In genomic region chr9:132354645-132355355, GRCh38 we compare ENCODE assay signal across 8 cellular contexts. TPM values are rescaled to one million over a fixed set of nuclear protein-coding genes. Genes with fewer than 3 reads are reported as not detected.
DNase-seq lines count a peak whose midpoint lies in the region; ATAC-seq, FAIRE-seq and TF ChIP-seq lines count a peak whose summit lies in the region.

SETX (minus strand) TSS chr9:132354986; CDS start chr9:132349428, 5,558 bp downstream.

- peak within 1 kb of the TSS; percentile 94 for H2AK5ac ChIP-seq in IMR-90 (ENCODE audit: low read depth, low read length)

- no peak for TF ChIP-seq RAD21 in IMR-90 (IDR thresholded peaks at IDR 0.05; ENCODE audit: low read length)

- peak within 1 kb of the TSS; percentile 82 for H2BK120ac ChIP-seq in IMR-90 (ENCODE audit: low read depth, low read length)

- H3K27ac ChIP-seq in IMR-90 (ENCODE audit: insufficient read depth, low read length) = peak within 1 kb of the TSS; percentile 82
- peak within 1 kb of the TSS; percentile 77 for H3K27ac ChIP-seq in OCI-LY7 (ENCODE audit: low read depth, low read length, poor library complexity, severe bottlenecking)
- peak within 1 kb of the TSS; percentile 72 for H3K27ac ChIP-seq in endothelial cell of umbilical vein (ENCODE audit: insufficient read depth, low read depth, low read length)

- H4K5ac ChIP-seq in IMR-90 (ENCODE audit: low read depth, low read length) = peak within 1 kb of the TSS; percentile 96

- peak within 1 kb of the TSS; percentile 87 for H4K91ac ChIP-seq in IMR-90 (ENCODE audit: insufficient read depth, low read depth, low read length)

- peak within 1 kb of the TSS; percentile 98 to 100 for H4K8ac ChIP-seq in IMR-90 (ENCODE audit: low read depth in 2 of 2, low read length in 2 of 2)

- peak within 1 kb of the TSS; percentile 98 for H3K14ac ChIP-seq in IMR-90 (replicated peaks; ENCODE audit: low read depth, low read length)

- dilution Hi-C loops in IMR-90 (cut with HindIII; ENCODE audit: low sequenced_read_pairs, unreplicated experiment) = no loop called here
- dilution Hi-C loops in endothelial cell of umbilical vein (cut with MboI; ENCODE audit: extremely low pct_ligation_motif_present, low sequenced_read_pairs) = no loop called here

- H3K79me1 ChIP-seq in IMR-90 (ENCODE audit: low read depth in 1 of 2, low read length in 2 of 2) = peaks cover 27 to 46% of the 10 kb centered on the region in 2 experiments

- H3K56ac ChIP-seq in IMR-90 (ENCODE audit: extremely low read depth, insufficient read depth, low read length) = peak within 1 kb of the TSS; percentile 84

- no peaks in the 10 kb centered on the region for H3K27me3 ChIP-seq in IMR-90 (ENCODE audit: control insufficient read depth, insufficient read depth, low read length)
- H3K27me3 ChIP-seq in endothelial cell of umbilical vein (ENCODE audit: control insufficient read depth in 2 of 2, insufficient read depth in 2 of 2, low read length in 2 of 2) = no peaks in the 10 kb centered on the region

- H3K36me3 ChIP-seq in IMR-90 (ENCODE audit: control insufficient read depth, insufficient read depth, low read length) (peaks cover 22% of the 10 kb centered on the region), OCI-LY7 (ENCODE audit: insufficient read depth, low read length) (peaks cover 43% of the 10 kb centered on the region), endothelial cell of umbilical vein (ENCODE audit: control insufficient read depth in 2 of 2, extremely low read depth in 1 of 2, insufficient read depth in 2 of 2, low read length in 2 of 2) (peaks cover 2 to 4% of the 10 kb centered on the region in 2 experiments)

- H3K9ac ChIP-seq in IMR-90 (ENCODE audit: low read depth, low read length) = peak within 1 kb of the TSS; percentile 82
- peak within 1 kb of the TSS; percentile 91 for H3K9ac ChIP-seq in endothelial cell of umbilical vein (replicated peaks; ENCODE audit: extremely low read depth, insufficient read depth, low read length)

- no peak within 1 kb of the TSS for H2BK20ac ChIP-seq in IMR-90 (ENCODE audit: low read depth, low read length)

- peaks cover 9% of the 10 kb centered on the region; the same call in 1 of the 2 replicates for H3K9me1 ChIP-seq in IMR-90 (ENCODE audit: insufficient read depth, low read length)
- no peaks in the 10 kb centered on the region for H3K9me1 ChIP-seq in endothelial cell of umbilical vein (replicated peaks; ENCODE audit: control insufficient read depth, extremely low read depth, insufficient read depth, low read length)

- WGBS in IMR-90 (ENCODE audit: extremely low coverage in 2 of 2, insufficient read length in 1 of 2), 2 experiments = 1% methylated on average over 37 of the region's 82 CpGs; no CpG with 5 or more reads in 1 of the 2 experiments

- intact Hi-C loops in IMR-90 (cut with micrococcal nuclease) (no loop called here), OCI-LY7 (cut with micrococcal nuclease; ENCODE audit: unreplicated experiment) (loop anchor here (1.0 to 2.0 kb wide), 2 partner anchors 28 to 50 kb away; no protein-coding TSS in a partner anchor), endothelial cell of umbilical vein (cut with micrococcal nuclease) (loop anchor here (1.0 to 5.0 kb wide), 3 partner anchors 18 to 53 kb away; partner anchors contain the start of gene TTF1)

- H3K4me2 ChIP-seq in IMR-90 (ENCODE audit: low read depth, low read length) = peak within 1 kb of the TSS; percentile 98
- peak within 1 kb of the TSS; percentile 98 for H3K4me2 ChIP-seq in OCI-LY7 (ENCODE audit: low read length)
- peak within 1 kb of the TSS; percentile 88 for H3K4me2 ChIP-seq in endothelial cell of umbilical vein (ENCODE audit: insufficient read depth, low read length)

- peak; percentile 95 for TF ChIP-seq POLR2A in IMR-90 (IDR thresholded peaks at IDR 0.05; ENCODE audit: low read depth, low read length)
- peak; percentile 98 for TF ChIP-seq POLR2A in endothelial cell of umbilical vein (IDR thresholded peaks at IDR 0.05; ENCODE audit: low read depth, low read length)

- TF ChIP-seq CTCF in IMR-90 (conservative IDR thresholded peaks at IDR 0.05; ENCODE audit: low read depth, low read length) (no peak), OCI-LY7 (conservative IDR thresholded peaks at IDR 0.05; ENCODE audit: low read length) (no peak), endothelial cell of umbilical vein (IDR thresholded peaks at IDR 0.05; ENCODE audit: extremely low read depth in 1 of 2, insufficient read depth in 1 of 2, low read depth in 1 of 2, low read length in 2 of 2) (no peak)

- peak within 1 kb of the TSS; percentile 81; the same call in 1 of the 3 replicates for H2BK15ac ChIP-seq in IMR-90 (ENCODE audit: low read depth, low read length)

- H3K4ac ChIP-seq in IMR-90 (ENCODE audit: low read depth, low read length) = peak within 1 kb of the TSS; percentile 93

- H3K4me1 ChIP-seq in IMR-90 (ENCODE audit: control insufficient read depth, insufficient read depth, low read length) (peaks cover 7% of the 10 kb centered on the region), OCI-LY7 (ENCODE audit: insufficient read depth, low read length, poor library complexity, severe bottlenecking) (peaks cover 53% of the 10 kb centered on the region), endothelial cell of umbilical vein (ENCODE audit: control insufficient read depth, extremely low read depth, insufficient read depth, low read length) (peaks cover 33% of the 10 kb centered on the region)

- H3K23ac ChIP-seq in IMR-90 (ENCODE audit: low read depth, low read length) = peak within 1 kb of the TSS; percentile 99

- H3K9me3 ChIP-seq in IMR-90 (ENCODE audit: control insufficient read depth, insufficient read depth, low read length) (no peaks in the 10 kb centered on the region), OCI-LY7 (ENCODE audit: low read length) (no peaks in the 10 kb centered on the region), endothelial cell of umbilical vein (replicated peaks; ENCODE audit: control insufficient read depth, insufficient read depth, low read length) (no peaks in the 10 kb centered on the region)

- POLR2A ChIA-PET in IMR-90 (lab: Charles Lee; ENCODE audit: unreplicated experiment) (no interaction called here), OCI-LY7 (lab: Charles Lee) (interaction anchor here (0.5 to 7.2 kb wide), 6 partner anchors 14 to 1085 kb away, joined by 3 to 119 read pairs (median 3); no protein-coding TSS in a partner anchor), endothelial cell of umbilical vein (lab: Charles Lee) (interaction anchor here (0.6 to 1.8 kb wide), 4 partner anchors 8 to 18 kb away, joined by 3 to 16 read pairs (median 4); no protein-coding TSS in a partner anchor)

- H3K79me2 ChIP-seq in OCI-LY7 (ENCODE audit: insufficient read depth, low read depth, low read length) = peaks cover 49% of the 10 kb centered on the region
- peaks cover 39% of the 10 kb centered on the region for H3K79me2 ChIP-seq in endothelial cell of umbilical vein (ENCODE audit: control insufficient read depth, insufficient read depth, low read length)

- peak within 1 kb of the TSS; percentile 61; the same call in 1 of the 2 replicates for H3K18ac ChIP-seq in IMR-90 (ENCODE audit: low read depth, low read length)

- peak within 1 kb of the TSS; percentile 100 for H2AK9ac ChIP-seq in IMR-90 (replicated peaks; ENCODE audit: low read depth, low read length, poor library complexity)

- FAIRE-seq in endothelial cell of umbilical vein (lab: Jason Lieb, UNC) = peak; percentile 83

- H3K4me3 ChIP-seq in IMR-90 (ENCODE audit: insufficient read depth, low read depth, low read length) (peak within 1 kb of the TSS; percentile 92), OCI-LY7 (ENCODE audit: low read depth, low read length, poor library complexity, severe bottlenecking) (peak within 1 kb of the TSS; percentile 97), endothelial cell of umbilical vein (replicated peaks in 1 of 3; ENCODE audit: insufficient read depth in 1 of 3, low read depth in 1 of 3, low read length in 3 of 3) (peak within 1 kb of the TSS; percentile 59 to 84 (median 75))

- BruUV-seq in IMR-90 (replicated peaks; lab: Mats Ljungman, UMichigan) (no TSS peak), OCI-LY7 (replicated peaks; lab: Mats Ljungman, UMichigan) (no TSS peak), endothelial cell of umbilical vein (replicated peaks; lab: Mats Ljungman, UMichigan) (no TSS peak)

- H2AFZ ChIP-seq in IMR-90 (replicated peaks; ENCODE audit: low read length, poor library complexity) = peak within 1 kb of the TSS; percentile 98
- H2AFZ ChIP-seq in OCI-LY7 (ENCODE audit: low read length) = peak within 1 kb of the TSS; percentile 98
- H2AFZ ChIP-seq in endothelial cell of umbilical vein (ENCODE audit: low read depth, low read length) = peak within 1 kb of the TSS; percentile 76

- peak; percentile 79 for ATAC-seq in GM21529 (IDR thresholded peaks at IDR 0.05; ENCODE audit: unreplicated experiment)
- peak; percentile 97 for ATAC-seq in IMR-90 (ENCODE audit: low read depth)

- H3K9me2 ChIP-seq in OCI-LY7 (ENCODE audit: insufficient read depth, low read length) = no peaks in the 10 kb centered on the region

- H2BK5ac ChIP-seq in IMR-90 (ENCODE audit: low read depth, low read length, poor library complexity, severe bottlenecking) = peak within 1 kb of the TSS; percentile 90

- in situ Hi-C loops in IMR-90 (cut with MboI; ENCODE audit: low sequenced_read_pairs) = no loop called here

- DNase-seq in DMS114 treated with DMSO at 0.1 percent for 48 hours (lab: John Stamatoyannopoulos, UW; ENCODE audit: unreplicated experiment) (peak; percentile 85), IMR-90 (peak; percentile 96), OCI-LY7 (ENCODE audit: low spot score) (peak; percentile 98), activated T-cell treated with anti-CD3 and anti-CD28 coated beads for 1 hour (ENCODE audit: low read depth) (peak; percentile 94), endothelial cell of umbilical vein (ENCODE audit: low read depth, low spot score) (peak; percentile 97), midbrain (lab: John Stamatoyannopoulos, UW) (peak; percentile 99)
- DNase-seq in stimulated activated CD8-positive, alpha-beta memory T cell treated with anti-CD3 and anti-CD28 coated beads, Interleukin-15, amount 100 ng/mL, for 48 hours (ENCODE audit: low read depth in 2 of 2) = peak; percentile 98 to 99

- CTCF ChIA-PET in IMR-90 (lab: Yijun Ruan, JAX) (interaction anchor here (0.8 kb wide), 1 partner anchor 18 kb away, joined by 3 read pairs; no protein-coding TSS in a partner anchor), OCI-LY7 (lab: Charles Lee; ENCODE audit: unreplicated experiment) (interaction anchor here (1.0 to 1.3 kb wide), 2 partner anchors 17 to 29 kb away, joined by 3 to 5 read pairs; no protein-coding TSS in a partner anchor), endothelial cell of umbilical vein (lab: Charles Lee) (interaction anchor here (1.4 to 1.8 kb wide), 2 partner anchors 14 to 86 kb away, joined by 3 to 4 read pairs; no protein-coding TSS in a partner anchor)

- peaks cover 22% of the 10 kb centered on the region; the same call in 1 of the 2 replicates for H4K20me1 ChIP-seq in IMR-90 (ENCODE audit: insufficient read depth, low read length)
- 0 out of 2 replicates have a peak, but pooled peaks cover 7% of the 10 kb centered on the region for H4K20me1 ChIP-seq in OCI-LY7 (ENCODE audit: insufficient read depth, low read length)
- no peaks in the 10 kb centered on the region for H4K20me1 ChIP-seq in endothelial cell of umbilical vein (replicated peaks; ENCODE audit: control insufficient read depth, extremely low read depth, insufficient read depth, low read length)

RNA-seq across cellular contexts. Expression of gene SETX, which starts in this region (rescaled TPM):
- total RNA-seq in IMR-90 (2012; rRNA removed) (55.0 and 67.8 TPM in 2 replicates), OCI-LY7 (2022) (67.9 and 79.9 TPM in 2 replicates), endothelial cell of umbilical vein (40.2 and 47.7 TPM in 2 replicates)
- polyA plus RNA-seq in IMR-90 (2012; rRNA removed) (11.3 and 13.1 TPM in 2 replicates), endothelial cell of umbilical vein (19.6 and 20.9 TPM in 2 replicates)
- polyA plus RNA-seq in IMR-90 (2012; cell fraction: cytosol; rRNA removed) = 4.8 and 5.0 TPM in 2 replicates
- polyA plus RNA-seq in IMR-90 (2012; cell fraction: nucleus; rRNA removed; ENCODE audit: low replicate concordance) = 11.3 and 26.6 TPM in 2 replicates
- total RNA-seq in OCI-LY7 (2014; rRNA removed; shearing (Covaris generic)) = 79.2 and 85.8 TPM in 2 replicates
- 14.1 and 17.4 TPM in 2 replicates for polyA plus RNA-seq in endothelial cell of umbilical vein (2011; cell fraction: cytosol; rRNA removed)
- polyA plus RNA-seq in endothelial cell of umbilical vein (2011; cell fraction: nucleus; rRNA removed) = 40.1 and 50.0 TPM in 2 replicates
- 29.0 and 29.8 TPM in 2 replicates for polyA plus RNA-seq in endothelial cell of umbilical vein (2012)
- polyA minus RNA-seq in endothelial cell of umbilical vein = 82.1 and 83.0 TPM in 2 replicates
- polyA minus RNA-seq in endothelial cell of umbilical vein (2011; cell fraction: cytosol; rRNA and poly(A)+ RNA removed) = 39.5 TPM
- 76.3 and 106 TPM in 2 replicates for polyA minus RNA-seq in endothelial cell of umbilical vein (2011; cell fraction: nucleus; rRNA and poly(A)+ RNA removed)

Comparison
In these comparisons a context has a peak if more than half of its experiments do, and no peak if none do; other contexts are left out.
1. Peak in every context shown above with its lines: DNase-seq, ATAC-seq, H3K4me3 ChIP-seq and H3K27ac ChIP-seq.